Comparison of ENCODE assay signal across 18 cellular contexts in genomic region chrX:15985937-15986336, GRCh38.
DNase-seq lines count a peak whose midpoint lies in the region; ATAC-seq and TF ChIP-seq lines count a peak whose summit lies in the region.
"Had no signal": no experiment of that assay in that cellular context is flagged by ENCODE, and none has a peak within 500 bp of the region (broad histone marks: within the 10 kb centered on the region; RNA-seq: fewer than 3 reads in every experiment).

No MANE protein-coding gene starts in this region.

- H3K4me3 ChIP-seq in left ventricle myocardium inferior (no peak overlapping the region), mesendoderm (ENCODE audit: low read length) (no peak overlapping the region)

- no peaks in the 10 kb centered on the region for H3K36me3 Mint-ChIP-seq in activated T-cell treated with anti-CD3 and anti-CD28 coated beads, Interleukin-2, amount 50 U/mL, for 4 hours (ENCODE audit: insufficient read depth)

- H3K4me2 ChIP-seq in mesendoderm (ENCODE audit: low read length) = no peak overlapping the region

- no peaks in the 10 kb centered on the region for H3K36me3 ChIP-seq in left ventricle myocardium inferior
- H3K36me3 ChIP-seq in mesendoderm (ENCODE audit: control insufficient read depth, insufficient read depth, low read length) = no peaks in the 10 kb centered on the region

- H2BK120ac ChIP-seq in mesendoderm (ENCODE audit: low read depth, low read length) = no peak overlapping the region

- no peak overlapping the region for H2BK15ac ChIP-seq in mesendoderm (replicated peaks; ENCODE audit: low read depth)

- no peaks in the 10 kb centered on the region for H3K9me3 ChIP-seq in left ventricle myocardium inferior (replicated peaks)

- H3K4me3 Mint-ChIP-seq in activated T-cell treated with anti-CD3 and anti-CD28 coated beads, Interleukin-2, amount 50 U/mL, for 4 hours = no peak overlapping the region
- H3K4me3 Mint-ChIP-seq: B cell, endodermal cell had no signal

- H3K27me3 ChIP-seq in left ventricle myocardium inferior (ENCODE audit: low read depth) = no peaks in the 10 kb centered on the region
- H3K27me3 ChIP-seq in mesendoderm (ENCODE audit: insufficient read depth, low read length, poor library complexity) = no peaks in the 10 kb centered on the region

- H3K79me1 ChIP-seq in mesendoderm (ENCODE audit: low read length) = no peaks in the 10 kb centered on the region

- no peak overlapping the region for H4K8ac ChIP-seq in mesendoderm (ENCODE audit: low read depth, low read length)

- no peak overlapping the region for H3K27ac ChIP-seq in left ventricle myocardium inferior (replicated peaks)
- H3K27ac ChIP-seq in mesendoderm (ENCODE audit: low read depth, low read length) = no peak overlapping the region
- H3K27ac ChIP-seq: VCaP had no signal

- no peak overlapping the region for H2AK5ac ChIP-seq in mesendoderm (ENCODE audit: low read length)

- intact Hi-C loops in left ventricle myocardium inferior (cut with micrococcal nuclease) = no loop called here

- H4K5ac ChIP-seq in mesendoderm (ENCODE audit: low read length) = no peak overlapping the region

- no peak overlapping the region for H3K9ac ChIP-seq in mesendoderm (ENCODE audit: low read length)

- H3K4me1 Mint-ChIP-seq in activated T-cell treated with anti-CD3 and anti-CD28 coated beads, Interleukin-2, amount 50 U/mL, for 4 hours (ENCODE audit: low read depth) = peaks cover 4% of the 10 kb centered on the region

- H3K4ac ChIP-seq in mesendoderm (ENCODE audit: low read depth, low read length) = no peak overlapping the region

- no CpG with 5 or more reads among the region's 2 CpGs for WGBS in mesendoderm (ENCODE audit: extremely low coverage, insufficient coverage, low lambda C conversion rate)

- DNase-seq in stimulated activated CD4-positive, alpha-beta T cell treated with anti-CD3 and anti-CD28 coated beads, Interleukin-12 subunit alpha, Interleukin-12 subunit beta, amount 100 ng/mL, for 24 hours (ENCODE audit: low read depth in 2 of 2) = peak; percentile 2 to 3
- DNase-seq in stimulated activated CD4-positive, alpha-beta T cell treated with anti-CD3 and anti-CD28 coated beads, Interleukin-12 subunit alpha, Interleukin-12 subunit beta, amount 100 ng/mL, for 4 hours = no peak
- no peak for DNase-seq in activated T-cell treated with anti-CD3 and anti-CD28 coated beads, Interleukin-2, amount 50 U/mL, for 4 hours
- DNase-seq in myocyte (ENCODE audit: low read depth) = peak; percentile 53
- DNase-seq in left ventricle myocardium inferior = no peak
- no peak for DNase-seq in SHP77 treated with DMSO at 0.1 percent for 48 hours (lab: John Stamatoyannopoulos, UW)
- no peak for DNase-seq in mesendoderm
- DNase-seq: central memory CD4-positive, alpha-beta T cell; DMS79 treated with DMSO at 0.1 percent for 48 hours; endodermal cell; mesenchymal stem cell; NCI-H1048; NCI-H2171 treated with DMSO at 0.1 percent for 48 hours; trophoblast cell had no signal

- ATAC-seq in activated T-cell treated with anti-CD3 and anti-CD28 coated beads, Interleukin-2, amount 50 U/mL, for 4 hours = peak; percentile 95 to 96
- no peak for ATAC-seq in GM18873 (IDR thresholded peaks at IDR 0.05; ENCODE audit: low FRiP score, unreplicated experiment)
- ATAC-seq: SK-N-SH treated with all-trans-retinoic acid at 6 μM for 48 hours had no signal

- TF ChIP-seq CTCF in left ventricle myocardium inferior (IDR thresholded peaks at IDR 0.05; ENCODE audit: borderline replicate concordance) = no peak

- H2BK5ac ChIP-seq in mesendoderm (ENCODE audit: low read length) = no peak overlapping the region

- H3K23ac ChIP-seq in mesendoderm (ENCODE audit: low read length) = no peak overlapping the region

- H3K9me3 Mint-ChIP-seq in activated T-cell treated with anti-CD3 and anti-CD28 coated beads, Interleukin-2, amount 50 U/mL, for 4 hours = peaks cover 3% of the 10 kb centered on the region

- H3K4me1 ChIP-seq in left ventricle myocardium inferior = no peaks in the 10 kb centered on the region
- no peaks in the 10 kb centered on the region for H3K4me1 ChIP-seq in mesendoderm (ENCODE audit: control insufficient read depth, low read depth, low read length)

- no peak overlapping the region for H3K18ac ChIP-seq in mesendoderm (ENCODE audit: low read length)

- H3K56ac ChIP-seq in mesendoderm (ENCODE audit: low read length) = no peak overlapping the region

- H3K27me3 Mint-ChIP-seq in activated T-cell treated with anti-CD3 and anti-CD28 coated beads, Interleukin-2, amount 50 U/mL, for 4 hours (ENCODE audit: low read depth) = peaks cover 2% of the 10 kb centered on the region
- H3K27me3 Mint-ChIP-seq: B cell had no signal

- no peaks in the 10 kb centered on the region for H3K79me2 ChIP-seq in mesendoderm (ENCODE audit: control insufficient read depth, insufficient read depth, low read length)

Comparison
In these comparisons a context has a peak if more than half of its experiments do, and no peak if none do; other contexts are left out.
1. DNase-seq: peak in stimulated activated CD4-positive, alpha-beta T cell treated with anti-CD3 and anti-CD28 coated beads, Interleukin-12 subunit alpha, Interleukin-12 subunit beta, amount 100 ng/mL, for 24 hours (2 of 2) and myocyte (single experiment); none in stimulated activated CD4-positive, alpha-beta T cell treated with anti-CD3 and anti-CD28 coated beads, Interleukin-12 subunit alpha, Interleukin-12 subunit beta, amount 100 ng/mL, for 4 hours (single experiment), activated T-cell treated with anti-CD3 and anti-CD28 coated beads, Interleukin-2, amount 50 U/mL, for 4 hours (single experiment), left ventricle myocardium inferior (single experiment), SHP77 treated with DMSO at 0.1 percent for 48 hours (single experiment) and mesendoderm (single experiment).